In the genomic region with DNA sequence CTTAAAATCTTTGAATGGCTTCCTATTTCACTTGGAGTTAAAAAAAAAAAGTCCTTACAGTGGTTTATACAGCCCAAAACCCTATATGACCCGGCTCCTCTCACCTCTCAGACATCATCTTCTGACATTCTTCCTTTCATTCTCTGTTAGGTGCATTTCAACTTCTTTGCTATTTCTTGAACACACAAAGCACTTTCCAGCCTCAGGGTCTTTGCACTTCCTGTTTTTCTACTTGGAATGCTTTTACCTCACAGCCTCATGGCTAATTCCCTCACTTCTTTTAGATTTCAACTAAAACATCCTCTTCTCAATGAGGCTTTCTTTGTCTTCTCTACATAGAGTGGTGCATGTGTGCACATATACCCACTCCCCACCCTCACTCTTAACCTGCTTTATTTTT, we compare ENCODE assay signal across 35 cellular contexts.
"Had no signal": no experiment of that assay in that cellular context is flagged by ENCODE, and none has a peak within 500 bp of the region (broad histone marks: within the 10 kb centered on the region; RNA-seq: fewer than 3 reads in every experiment).

No MANE protein-coding gene starts in this region.

- H3K27ac Mint-ChIP-seq: activated CD4-positive, alpha-beta memory T cell treated with anti-CD3 and anti-CD28 coated beads for 36 hours; activated CD4-positive, alpha-beta T cell treated with anti-CD3 and anti-CD28 coated beads for 36 hours; activated CD4-positive, alpha-beta T cell treated with anti-CD3 and anti-CD28 coated beads, Interleukin-2, amount 10 ng/mL, durations not matched to agents 24 days and 14 days; activated CD8-positive, alpha-beta memory T cell treated with anti-CD3 and anti-CD28 coated beads, Interleukin-2, amount 10 ng/mL, durations not matched to agents 7 days and 5 days; activated CD8-positive, alpha-beta T cell treated with anti-CD3 and anti-CD28 coated beads, Interleukin-2, amount 10 ng/mL, durations not matched to agents 7 days and 5 days; activated naive CD4-positive, alpha-beta T cell treated with anti-CD3 and anti-CD28 coated beads for 36 hours; activated naive CD4-positive, alpha-beta T cell treated with anti-CD3 and anti-CD28 coated beads, Interleukin-2, amount 50 U/mL, for 24 hours; activated naive CD8-positive, alpha-beta T cell treated with anti-CD3 and anti-CD28 coated beads for 36 hours; activated naive CD8-positive, alpha-beta T cell treated with anti-CD3 and anti-CD28 coated beads, Interleukin-2, amount 50 U/mL, for 24 hours; activated T-helper 1 cell treated with anti-CD3 and anti-CD28 coated beads, Interleukin-12 subunit alpha, Interleukin-12 subunit beta, Interleukin-2, Interleukin-4 antibody, amounts not matched to agents 30 ng/mL and 10 ng/mL and 1 ng/mL, durations not matched to agents 14 hours and 24 hours and 36 hours; activated T-helper 2 cell treated with anti-CD3 and anti-CD28 coated beads, Interferon-gamma antibody, Interleukin-2, Interleukin-4, amounts not matched to agents 10 μg/mL and 5 μg/mL and 100 μg/mL, durations not matched to agents 14 hours and 24 hours and 36 hours; effector memory CD8-positive, alpha-beta T cell had no signal

- H3K4me3 ChIP-seq: adrenal gland, ascending aorta, breast epithelium, cardiac muscle cell, esophagus muscularis mucosa, gastrocnemius medialis, heart left ventricle had no signal

- H3K27me3 ChIP-seq: adrenal gland, ascending aorta, breast epithelium, cardiac muscle cell, esophagus muscularis mucosa, foreskin keratinocyte, gastrocnemius medialis, heart left ventricle had no signal

- H3K36me3 Mint-ChIP-seq: activated CD4-positive, alpha-beta memory T cell treated with anti-CD3 and anti-CD28 coated beads for 36 hours; activated CD8-positive, alpha-beta memory T cell treated with anti-CD3 and anti-CD28 coated beads, Interleukin-2, amount 10 ng/mL, durations not matched to agents 7 days and 5 days; activated naive CD4-positive, alpha-beta T cell treated with anti-CD3 and anti-CD28 coated beads, Interleukin-2, amount 50 U/mL, for 24 hours; activated naive CD8-positive, alpha-beta T cell treated with anti-CD3 and anti-CD28 coated beads for 36 hours; brain had no signal

- H3K27me3 Mint-ChIP-seq: activated CD4-positive, alpha-beta memory T cell treated with anti-CD3 and anti-CD28 coated beads for 36 hours; activated CD8-positive, alpha-beta memory T cell treated with anti-CD3 and anti-CD28 coated beads, Interleukin-2, amount 10 ng/mL, durations not matched to agents 7 days and 5 days; activated naive CD4-positive, alpha-beta T cell treated with anti-CD3 and anti-CD28 coated beads, Interleukin-2, amount 50 U/mL, for 24 hours; central memory CD8-positive, alpha-beta T cell; effector memory CD8-positive, alpha-beta T cell had no signal

- ATAC-seq: activated CD4-positive, alpha-beta T cell treated with anti-CD3 and anti-CD28 coated beads for 36 hours; activated CD8-positive, alpha-beta memory T cell treated with anti-CD3 and anti-CD28 coated beads, Interleukin-2, amount 10 ng/mL, durations not matched to agents 7 days and 5 days; activated CD8-positive, alpha-beta T cell treated with anti-CD3 and anti-CD28 coated beads, Interleukin-2, amount 10 ng/mL, durations not matched to agents 7 days and 5 days; activated naive CD8-positive, alpha-beta T cell treated with anti-CD3 and anti-CD28 coated beads, Interleukin-2, amount 50 U/mL, for 24 hours; effector memory CD8-positive, alpha-beta T cell; foreskin keratinocyte; gastrocnemius medialis; heart left ventricle had no signal

- H3K4me3 Mint-ChIP-seq: activated CD4-positive, alpha-beta memory T cell treated with anti-CD3 and anti-CD28 coated beads for 36 hours; activated CD4-positive, alpha-beta T cell treated with anti-CD3 and anti-CD28 coated beads for 36 hours; activated CD4-positive, alpha-beta T cell treated with anti-CD3 and anti-CD28 coated beads, Interleukin-2, amount 10 ng/mL, durations not matched to agents 24 days and 14 days; activated CD8-positive, alpha-beta memory T cell treated with anti-CD3 and anti-CD28 coated beads, Interleukin-2, amount 10 ng/mL, durations not matched to agents 7 days and 5 days; activated CD8-positive, alpha-beta T cell treated with anti-CD3 and anti-CD28 coated beads, Interleukin-2, amount 10 ng/mL, durations not matched to agents 7 days and 5 days; activated naive CD4-positive, alpha-beta T cell treated with anti-CD3 and anti-CD28 coated beads for 36 hours; activated naive CD4-positive, alpha-beta T cell treated with anti-CD3 and anti-CD28 coated beads, Interleukin-2, amount 50 U/mL, for 24 hours; activated naive CD8-positive, alpha-beta T cell treated with anti-CD3 and anti-CD28 coated beads for 36 hours; activated naive CD8-positive, alpha-beta T cell treated with anti-CD3 and anti-CD28 coated beads, Interleukin-2, amount 50 U/mL, for 24 hours; activated T-helper 1 cell treated with anti-CD3 and anti-CD28 coated beads, Interleukin-12 subunit alpha, Interleukin-12 subunit beta, Interleukin-2, Interleukin-4 antibody, amounts not matched to agents 30 ng/mL and 10 ng/mL and 1 ng/mL, durations not matched to agents 14 hours and 24 hours and 36 hours; brain; central memory CD8-positive, alpha-beta T cell; effector memory CD8-positive, alpha-beta T cell had no signal

- H3K9me3 Mint-ChIP-seq: effector memory CD8-positive, alpha-beta T cell had no signal

- H3K4me1 ChIP-seq: adrenal gland, ascending aorta, breast epithelium, foreskin keratinocyte, gastrocnemius medialis had no signal

- H3K27ac ChIP-seq: adrenal gland, ascending aorta, breast epithelium, cardiac muscle cell, esophagus muscularis mucosa, foreskin keratinocyte, gastrocnemius medialis, heart left ventricle had no signal

- H3K36me3 ChIP-seq: adrenal gland, ascending aorta, breast epithelium, cardiac muscle cell, esophagus muscularis mucosa, gastrocnemius medialis, heart left ventricle had no signal

- DNase-seq: activated CD4-positive, alpha-beta memory T cell treated with anti-CD3 and anti-CD28 coated beads for 36 hours; activated CD4-positive, alpha-beta T cell treated with anti-CD3 and anti-CD28 coated beads for 36 hours; activated CD4-positive, alpha-beta T cell treated with anti-CD3 and anti-CD28 coated beads, Interleukin-2, amount 10 ng/mL, durations not matched to agents 24 days and 14 days; activated CD4-positive, CD25-positive, alpha-beta regulatory T cell; activated CD4-positive, CD25-positive, alpha-beta regulatory T cell treated with anti-CD3 and anti-CD28 coated beads, Interleukin-2, amount 50 U/mL, for 72 hours; activated CD8-positive, alpha-beta memory T cell treated with anti-CD3 and anti-CD28 coated beads, Interleukin-2, amount 10 ng/mL, durations not matched to agents 7 days and 5 days; activated CD8-positive, alpha-beta memory T cell treated with anti-CD3 and anti-CD28 coated beads, Interleukin-2, amount 50 U/mL, for 4 hours; activated CD8-positive, alpha-beta T cell treated with anti-CD3 and anti-CD28 coated beads, Interleukin-2, amount 10 ng/mL, durations not matched to agents 7 days and 5 days; activated effector memory CD4-positive, alpha-beta T cell treated with anti-CD3 and anti-CD28 coated beads, Interleukin-2, amount 50 U/mL, for 16 hours; activated naive CD4-positive, alpha-beta T cell treated with anti-CD3 and anti-CD28 coated beads for 36 hours; activated naive CD8-positive, alpha-beta T cell treated with anti-CD3 and anti-CD28 coated beads for 36 hours; activated naive CD8-positive, alpha-beta T cell treated with anti-CD3 and anti-CD28 coated beads, Interleukin-2, amount 50 U/mL, for 24 hours; activated T-cell treated with anti-CD3 and anti-CD28 coated beads, Interleukin-2, amount 50 U/mL, for 1 hour; activated T-cell treated with anti-CD3 and anti-CD28 coated beads, Interleukin-2, amount 50 U/mL, for 48 hours; adrenal gland; cortex of kidney; dermis blood vessel endothelial cell; effector CD4-positive, alpha-beta T cell; effector memory CD8-positive, alpha-beta T cell; erythroblast; foreskin keratinocyte; gastrocnemius medialis; glutamatergic neuron; heart left ventricle; hypothalamus had no signal

- H3K9me3 ChIP-seq: gastrocnemius medialis had no signal

- H3K4me1 Mint-ChIP-seq: activated CD4-positive, alpha-beta T cell treated with anti-CD3 and anti-CD28 coated beads for 36 hours; activated CD8-positive, alpha-beta memory T cell treated with anti-CD3 and anti-CD28 coated beads, Interleukin-2, amount 10 ng/mL, durations not matched to agents 7 days and 5 days; activated naive CD8-positive, alpha-beta T cell treated with anti-CD3 and anti-CD28 coated beads, Interleukin-2, amount 50 U/mL, for 24 hours; central memory CD8-positive, alpha-beta T cell had no signal

- FAIRE-seq: colon had no signal
